Comparison of ENCODE assay signal across 8 cellular contexts in genomic region chr1:107877092-107877491, GRCh38.
A peak's percentile ranks its signal among the peaks of the same experiment; 100 is the strongest.
DNase-seq lines count a peak whose midpoint lies in the region; ATAC-seq, FAIRE-seq and TF ChIP-seq lines count a peak whose summit lies in the region.

No MANE protein-coding gene starts in this region.

- no peak for TF ChIP-seq CTCF in bronchial epithelial cell (IDR thresholded peaks at IDR 0.05; ENCODE audit: insufficient read depth, low read length, severe bottlenecking)

- no peak for FAIRE-seq in bronchial epithelial cell (lab: Jason Lieb, UNC)

- H3K4me3 ChIP-seq in bronchial epithelial cell (ENCODE audit: low read depth, low read length): no peak overlapping the region

- no peaks in the 10 kb centered on the region for H3K36me3 ChIP-seq in bronchial epithelial cell (ENCODE audit: control insufficient read depth, insufficient read depth, low read length)

- no peaks in the 10 kb centered on the region for H3K27me3 ChIP-seq in bronchial epithelial cell (ENCODE audit: control insufficient read depth, insufficient read depth, low read length)

- ATAC-seq in sciatic nerve (peak; percentile 86), GM18502 (IDR thresholded peaks at IDR 0.05; ENCODE audit: poor library complexity, unreplicated experiment) (no peak)

- DNase-seq in NCI-H345 treated with DMSO at 0.1 percent for 48 hours (lab: John Stamatoyannopoulos, UW; ENCODE audit: unreplicated experiment): peak; percentile 5
- DNase-seq in NCI-H345 (lab: John Stamatoyannopoulos, UW): no peak
- DNase-seq in NAMALWA (ENCODE audit: low spot score): peak; percentile 58
- peak; percentile 78 for DNase-seq in bronchial epithelial cell (ENCODE audit: low read depth)
- no peak for DNase-seq in sciatic nerve (ENCODE audit: low spot score)
- no peak for DNase-seq in NCI-H128 (lab: John Stamatoyannopoulos, UW; ENCODE audit: unreplicated experiment)
- DNase-seq in dermis blood vessel endothelial cell: no peak

- intact Hi-C loops in sciatic nerve (cut with DNase I): no loop called here

Comparison
In these comparisons a context has a peak if more than half of its experiments do, and no peak if none do; other contexts are left out.
1. DNase-seq: peak in NCI-H345 treated with DMSO at 0.1 percent for 48 hours (single experiment), NAMALWA (single experiment) and bronchial epithelial cell (single experiment); none in NCI-H345 (single experiment), sciatic nerve (single experiment), NCI-H128 (single experiment) and dermis blood vessel endothelial cell (single experiment).